In genomic region chr1:89310505-89310904, GRCh38 we compare ENCODE assay signal across 8 cellular contexts. TPM values are rescaled to one million over a fixed set of nuclear protein-coding genes. Genes with fewer than 3 reads are reported as not detected.
DNase-seq lines count a peak whose midpoint lies in the region; ATAC-seq, FAIRE-seq and TF ChIP-seq lines count a peak whose summit lies in the region.

No MANE protein-coding gene starts in this region.

- peak overlapping the region in 2 of 3 donors; percentile 6 to 11 for H3K4me3 ChIP-seq in liver (ENCODE audit: low read depth in 1 of 3, low read length in 3 of 3)
- H3K4me3 ChIP-seq in HepG2 (replicated peaks in 1 of 3; ENCODE audit: insufficient read depth in 1 of 3, low read depth in 2 of 3, low read length in 3 of 3) = no peak overlapping the region
- peak overlapping the region; percentile 51 for H3K4me3 ChIP-seq in adipocyte (ENCODE audit: low read length)
- peak overlapping the region in 1 of 2 donors; percentile 0 for H3K4me3 ChIP-seq in muscle layer of colon (ENCODE audit: low read depth in 1 of 2, low read length in 2 of 2)

- peak overlapping the region; percentile 82 to 90 for H3K27ac ChIP-seq in liver (ENCODE audit: low read depth in 1 of 2, low read length in 2 of 2)
- H3K27ac ChIP-seq in HepG2 (ENCODE audit: extremely low read length, insufficient read depth, low read length) = no peak overlapping the region
- H3K27ac ChIP-seq in muscle layer of colon (ENCODE audit: low read depth, low read length) = peak overlapping the region; percentile 10

- WGBS in liver = 15% methylated on average over 1 of the region's 1 CpG
- 2% methylated on average over 1 of the region's 1 CpG for WGBS in HepG2 (ENCODE audit: low lambda C conversion rate)

- H3K9me3 ChIP-seq in liver (ENCODE audit: control insufficient read depth in 4 of 4, low read length in 3 of 4) (no peaks in the 10 kb centered on the region), HepG2 (ENCODE audit: low read length) (no peaks in the 10 kb centered on the region), adipocyte (ENCODE audit: control insufficient read depth, low read length) (no peaks in the 10 kb centered on the region), muscle layer of colon (ENCODE audit: low read length) (no peaks in the 10 kb centered on the region)

- no TSS peak for BruUV-seq in HepG2 (replicated peaks; lab: Mats Ljungman, UMichigan)

- no peak for TF ChIP-seq CTCF in liver (IDR thresholded peaks at IDR 0.05; ENCODE audit: low read depth, low read length, missing input control)
- TF ChIP-seq CTCF in HepG2 (CRISPR knock-in tag; IDR thresholded peaks at IDR 0.05) = no peak

- no peaks in the 10 kb centered on the region for H4K20me1 ChIP-seq in HepG2 (ENCODE audit: insufficient read depth, low read length)

- in situ Hi-C loops in HepG2 (cut with HindIII; ENCODE audit: extremely low pct_ligation_motif_present, low pct_unique_long_range_greater_than_20kb) = no loop called here

- TF ChIP-seq EP300 in HepG2 (IDR thresholded peaks at IDR 0.05; ENCODE audit: low read depth in 2 of 2, low read length in 2 of 2) (no peak), HepG2 (CRISPR knock-in tag; IDR thresholded peaks at IDR 0.05; ENCODE audit: borderline replicate concordance) (no peak)

- CTCF ChIA-PET in HepG2 (lab: Yijun Ruan, JAX; ENCODE audit: low intra/inter-chr PET ratio, low total read pairs) = no interaction called here

- no peak for TF ChIP-seq POLR2A in HepG2 (IDR thresholded peaks at IDR 0.05; ENCODE audit: insufficient read depth in 1 of 2, low read depth in 2 of 2, low read length in 2 of 2)

- H3K36me3 ChIP-seq in liver (ENCODE audit: control insufficient read depth in 4 of 4, insufficient read depth in 3 of 4, low read depth in 1 of 4, low read length in 3 of 4) (no peaks in the 10 kb centered on the region), HepG2 (replicated peaks in 1 of 2; ENCODE audit: control insufficient read depth in 1 of 2, insufficient read depth in 2 of 2, low read length in 2 of 2) (no peaks in the 10 kb centered on the region), adipocyte (ENCODE audit: control insufficient read depth, insufficient read depth, low read length, severe bottlenecking) (no peaks in the 10 kb centered on the region), muscle layer of colon (ENCODE audit: insufficient read depth, low read length) (no peaks in the 10 kb centered on the region)

- H3K4me1 ChIP-seq in liver (ENCODE audit: control insufficient read depth in 4 of 4, insufficient read depth in 4 of 4, low read length in 3 of 4) (peaks cover 9 to 22% (median 19%) of the 10 kb centered on the region in 4 donors), HepG2 (ENCODE audit: insufficient read depth, low read length) (no peaks in the 10 kb centered on the region), adipocyte (ENCODE audit: control insufficient read depth, insufficient read depth, low read length) (peaks cover 20% of the 10 kb centered on the region), muscle layer of colon (ENCODE audit: insufficient read depth, low read length) (peaks cover 22% of the 10 kb centered on the region)

- no peak overlapping the region for H3K4me2 ChIP-seq in HepG2 (ENCODE audit: low read depth, low read length)

- ATAC-seq in HepG2 (no peak), HG03139 (IDR thresholded peaks at IDR 0.05; ENCODE audit: unreplicated experiment) (peak; percentile 54)

- POLR2A ChIA-PET in HepG2 (lab: Yijun Ruan, JAX) = no interaction called here

- H3K9ac ChIP-seq in liver (ENCODE audit: low read depth in 1 of 2, low read length in 2 of 2) (peak overlapping the region in 1 of 2 donors; percentile 41), HepG2 (ENCODE audit: insufficient read depth, low read depth, low read length) (no peak overlapping the region), adipocyte (ENCODE audit: low read length) (no peak overlapping the region), muscle layer of colon (ENCODE audit: low read length) (no peak overlapping the region)

- FAIRE-seq in HepG2 (lab: Jason Lieb, UNC) = no peak

- DNase-seq in HepG2 (ENCODE audit: low spot score) (no peak), adipocyte (ENCODE audit: low read depth) (peak; percentile 66), hypothalamus (lab: John Stamatoyannopoulos, UW) (no peak), SW480 (ENCODE audit: low spot score) (no peak), NCI-H82 treated with DMSO at 0.1 percent for 48 hours (lab: John Stamatoyannopoulos, UW; ENCODE audit: unreplicated experiment) (no peak)

- no peaks in the 10 kb centered on the region for H3K27me3 ChIP-seq in liver (ENCODE audit: control insufficient read depth in 4 of 4, insufficient read depth in 4 of 4, low read length in 3 of 4)
- H3K27me3 ChIP-seq in HepG2 (ENCODE audit: control insufficient read depth in 1 of 2, insufficient read depth in 2 of 2, low read length in 2 of 2) = no peaks in the 10 kb centered on the region
- H3K27me3 ChIP-seq in adipocyte (replicated peaks; ENCODE audit: control insufficient read depth, insufficient read depth, low read length) = no peaks in the 10 kb centered on the region
- H3K27me3 ChIP-seq in muscle layer of colon (ENCODE audit: control insufficient read depth in 1 of 2, insufficient read depth in 2 of 2, low read length in 2 of 2) = no peaks in the 10 kb centered on the region

- no peak overlapping the region for H2AFZ ChIP-seq in HepG2 (ENCODE audit: low read length)

- intact Hi-C loops in HepG2 (cut with micrococcal nuclease; ENCODE audit: unreplicated experiment) = no loop called here

- TF ChIP-seq RAD21 in liver (IDR thresholded peaks at IDR 0.05) (peak in 1 of 2 donors; percentile 9), HepG2 (CRISPR knock-in tag; IDR thresholded peaks at IDR 0.05) (no peak)

- no peaks in the 10 kb centered on the region for H3K79me2 ChIP-seq in HepG2 (ENCODE audit: insufficient read depth, low read length)

TF ChIP-seq in liver, 16 proteins besides CTCF, POLR2A, EP300 and RAD21 (continues in another document):
- TF ChIP-seq MAX (IDR thresholded peaks at IDR 0.05) (no peak), JUND (IDR thresholded peaks at IDR 0.05) (peak; percentile 7 to 34)

TF ChIP-seq in HepG2, 621 proteins besides CTCF, POLR2A, EP300 and RAD21 (continues in another document):
- TF ChIP-seq SRF (IDR thresholded peaks at IDR 0.05; ENCODE audit: low read depth, low read length) (no peak), ZNF430 (CRISPR knock-in tag; IDR thresholded peaks at IDR 0.05) (no peak)

RNA-seq across cellular contexts. Expression of gene GBP5, which starts 37.8 kb away (rescaled TPM):
- total RNA-seq in liver (1 to 10 TPM; 1.9 to 3.8 TPM), HepG2 (2016; rRNA removed; fragmentation: Illumina TruSeq; extraction: Trizol) (not detected in 2 replicates)
- polyA plus RNA-seq in liver (1 to 10 TPM in 1 of 2 donors, under 1 TPM in 1; 0.78 to 1.5 TPM), HepG2 (2011; rRNA removed) (0.01 TPM in 1 of 2 replicates, not detected in the other)
- total RNA-seq in HepG2 (2016; cell fraction: cytosol; rRNA removed; fragmentation: Illumina TruSeq; extraction: Trizol; ENCODE audit: low read depth) = not detected in 2 replicates
- not detected in 2 replicates for total RNA-seq in HepG2 (2016; cell fraction: insoluble cytoplasmic fraction; rRNA removed; fragmentation: Illumina TruSeq; extraction: Trizol)
- not detected in 2 replicates for total RNA-seq in HepG2 (2016; cell fraction: membrane; rRNA removed; fragmentation: Illumina TruSeq; extraction: Trizol)
- total RNA-seq in HepG2 (2016; cell fraction: nucleus; rRNA removed; fragmentation: Illumina TruSeq; extraction: Trizol) = not detected in 2 replicates
- not detected in 2 replicates for polyA plus RNA-seq in HepG2 (2011; cell fraction: cytosol; rRNA removed)
- polyA plus RNA-seq in HepG2 (2011; cell fraction: nucleus; rRNA removed) = not detected in 2 replicates
- polyA plus RNA-seq in HepG2 (2012) = not detected in 2 replicates
- not detected in 2 replicates for polyA plus RNA-seq in HepG2 (2016; cell fraction: cytosol; fragmentation: Illumina TruSeq; extraction: Trizol; ENCODE audit: low read depth)
- not detected in 2 replicates for polyA plus RNA-seq in HepG2 (2016; cell fraction: insoluble cytoplasmic fraction; fragmentation: Illumina TruSeq; extraction: Trizol; ENCODE audit: low read depth)
- not detected in 2 replicates for polyA plus RNA-seq in HepG2 (2016; cell fraction: membrane; fragmentation: Illumina TruSeq; extraction: Trizol; ENCODE audit: low read depth)
- polyA plus RNA-seq in HepG2 (2016; cell fraction: nucleus; fragmentation: Illumina TruSeq; extraction: Trizol; ENCODE audit: insufficient read depth, low read depth) = not detected in 2 replicates
- 0.33 TPM in 1 of 2 replicates, not detected in the other for polyA minus RNA-seq in HepG2 (2011; rRNA and poly(A)+ RNA removed; ENCODE audit: low replicate concordance)
- polyA minus RNA-seq in HepG2 (2011; cell fraction: cytosol; rRNA and poly(A)+ RNA removed) = not detected in 2 replicates
- polyA minus RNA-seq in HepG2 (2011; cell fraction: nucleus; rRNA and poly(A)+ RNA removed) = not detected in 2 replicates

RNA-seq across cellular contexts. Expression of gene GBP6, which starts 53.4 kb away (rescaled TPM):
- total RNA-seq in liver (under 1 TPM in 1 of 2 donors, not detected in 1; 0.08 TPM), HepG2 (2016; rRNA removed; fragmentation: Illumina TruSeq; extraction: Trizol) (not detected in 2 replicates)
- polyA plus RNA-seq in liver (under 1 TPM in 1 of 2 donors, not detected in 1; 0.05 TPM), HepG2 (2011; rRNA removed) (not detected in 2 replicates)
- not detected in 2 replicates for total RNA-seq in HepG2 (2016; cell fraction: cytosol; rRNA removed; fragmentation: Illumina TruSeq; extraction: Trizol; ENCODE audit: low read depth)
- total RNA-seq in HepG2 (2016; cell fraction: insoluble cytoplasmic fraction; rRNA removed; fragmentation: Illumina TruSeq; extraction: Trizol) = not detected in 2 replicates
- not detected in 2 replicates for total RNA-seq in HepG2 (2016; cell fraction: membrane; rRNA removed; fragmentation: Illumina TruSeq; extraction: Trizol)
- not detected in 2 replicates for total RNA-seq in HepG2 (2016; cell fraction: nucleus; rRNA removed; fragmentation: Illumina TruSeq; extraction: Trizol)
- not detected in 2 replicates for polyA plus RNA-seq in HepG2 (2011; cell fraction: cytosol; rRNA removed)
- not detected in 2 replicates for polyA plus RNA-seq in HepG2 (2011; cell fraction: nucleus; rRNA removed)
- not detected in 2 replicates for polyA plus RNA-seq in HepG2 (2012)
- polyA plus RNA-seq in HepG2 (2016; cell fraction: cytosol; fragmentation: Illumina TruSeq; extraction: Trizol; ENCODE audit: low read depth) = not detected in 2 replicates
- polyA plus RNA-seq in HepG2 (2016; cell fraction: insoluble cytoplasmic fraction; fragmentation: Illumina TruSeq; extraction: Trizol; ENCODE audit: low read depth) = not detected in 2 replicates
- not detected in 2 replicates for polyA plus RNA-seq in HepG2 (2016; cell fraction: membrane; fragmentation: Illumina TruSeq; extraction: Trizol; ENCODE audit: low read depth)
- not detected in 2 replicates for polyA plus RNA-seq in HepG2 (2016; cell fraction: nucleus; fragmentation: Illumina TruSeq; extraction: Trizol; ENCODE audit: insufficient read depth, low read depth)
- not detected in 2 replicates for polyA minus RNA-seq in HepG2 (2011; rRNA and poly(A)+ RNA removed; ENCODE audit: low replicate concordance)
- not detected in 2 replicates for polyA minus RNA-seq in HepG2 (2011; cell fraction: cytosol; rRNA and poly(A)+ RNA removed)
- not detected in 2 replicates for polyA minus RNA-seq in HepG2 (2011; cell fraction: nucleus; rRNA and poly(A)+ RNA removed)

Comparison
In these comparisons a context has a peak if more than half of its experiments do, and no peak if none do; other contexts are left out.
1. H3K4me3 ChIP-seq: peak in liver (2 of 3) and adipocyte (single experiment); none in HepG2 (0 of 3).